In the genomic region with DNA sequence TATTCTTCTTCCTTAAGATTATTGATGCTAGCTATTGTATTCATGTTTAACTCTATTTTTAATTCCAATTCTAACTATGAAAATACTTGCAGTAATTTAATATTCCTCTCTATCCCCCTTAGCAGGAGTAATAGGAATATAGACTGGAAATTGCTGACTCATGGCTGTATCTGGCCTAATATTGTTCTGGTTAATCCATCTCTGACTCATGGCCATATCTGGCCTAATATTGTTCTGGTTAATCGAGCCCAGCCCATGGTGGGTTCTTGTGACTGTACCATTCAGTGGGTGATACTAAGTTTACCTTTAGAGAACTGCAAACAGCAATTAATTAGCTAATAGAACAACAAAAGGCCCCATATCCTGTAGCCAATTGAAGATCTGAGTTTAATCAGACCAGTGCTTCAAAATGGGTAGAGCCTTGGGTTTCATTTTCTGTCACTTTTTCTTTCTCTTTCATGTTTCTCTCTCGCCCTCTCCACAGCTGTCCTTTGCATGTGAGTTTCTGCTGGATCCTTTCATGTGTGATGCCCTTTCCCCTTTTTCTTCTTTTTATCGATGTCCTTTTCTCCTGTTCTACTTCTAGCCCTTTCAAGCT, we compare ENCODE assay signal across 2 cellular contexts.
TF ChIP-seq lines count a peak whose summit lies in the region.

No MANE protein-coding gene starts in this region.

TF ChIP-seq in IMR-90, 13 proteins besides CTCF, POLR2A, EP300 and RAD21 (continued from another document):
- TF ChIP-seq, protein P1, sequence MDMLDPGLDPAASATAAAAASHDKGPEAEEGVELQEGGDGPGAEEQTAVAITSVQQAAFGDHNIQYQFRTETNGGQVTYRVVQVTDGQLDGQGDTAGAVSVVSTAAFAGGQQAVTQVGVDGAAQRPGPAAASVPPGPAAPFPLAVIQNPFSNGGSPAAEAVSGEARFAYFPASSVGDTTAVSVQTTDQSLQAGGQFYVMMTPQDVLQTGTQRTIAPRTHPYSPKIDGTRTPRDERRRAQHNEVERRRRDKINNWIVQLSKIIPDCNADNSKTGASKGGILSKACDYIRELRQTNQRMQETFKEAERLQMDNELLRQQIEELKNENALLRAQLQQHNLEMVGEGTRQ (IDR thresholded peaks at IDR 0.05; ENCODE audit: low read depth, low read length), result no peak
- TF ChIP-seq CHD1 (IDR thresholded peaks at IDR 0.05; ENCODE audit: low read depth, low read length) (no peak), MAFK (IDR thresholded peaks at IDR 0.05; ENCODE audit: low read depth, low read length) (peak; percentile 24; the same call in 1 of the 2 replicates)

TF ChIP-seq in GM23338, 12 proteins besides CTCF, POLR2A, EP300 and RAD21:
- TF ChIP-seq, protein P2, sequence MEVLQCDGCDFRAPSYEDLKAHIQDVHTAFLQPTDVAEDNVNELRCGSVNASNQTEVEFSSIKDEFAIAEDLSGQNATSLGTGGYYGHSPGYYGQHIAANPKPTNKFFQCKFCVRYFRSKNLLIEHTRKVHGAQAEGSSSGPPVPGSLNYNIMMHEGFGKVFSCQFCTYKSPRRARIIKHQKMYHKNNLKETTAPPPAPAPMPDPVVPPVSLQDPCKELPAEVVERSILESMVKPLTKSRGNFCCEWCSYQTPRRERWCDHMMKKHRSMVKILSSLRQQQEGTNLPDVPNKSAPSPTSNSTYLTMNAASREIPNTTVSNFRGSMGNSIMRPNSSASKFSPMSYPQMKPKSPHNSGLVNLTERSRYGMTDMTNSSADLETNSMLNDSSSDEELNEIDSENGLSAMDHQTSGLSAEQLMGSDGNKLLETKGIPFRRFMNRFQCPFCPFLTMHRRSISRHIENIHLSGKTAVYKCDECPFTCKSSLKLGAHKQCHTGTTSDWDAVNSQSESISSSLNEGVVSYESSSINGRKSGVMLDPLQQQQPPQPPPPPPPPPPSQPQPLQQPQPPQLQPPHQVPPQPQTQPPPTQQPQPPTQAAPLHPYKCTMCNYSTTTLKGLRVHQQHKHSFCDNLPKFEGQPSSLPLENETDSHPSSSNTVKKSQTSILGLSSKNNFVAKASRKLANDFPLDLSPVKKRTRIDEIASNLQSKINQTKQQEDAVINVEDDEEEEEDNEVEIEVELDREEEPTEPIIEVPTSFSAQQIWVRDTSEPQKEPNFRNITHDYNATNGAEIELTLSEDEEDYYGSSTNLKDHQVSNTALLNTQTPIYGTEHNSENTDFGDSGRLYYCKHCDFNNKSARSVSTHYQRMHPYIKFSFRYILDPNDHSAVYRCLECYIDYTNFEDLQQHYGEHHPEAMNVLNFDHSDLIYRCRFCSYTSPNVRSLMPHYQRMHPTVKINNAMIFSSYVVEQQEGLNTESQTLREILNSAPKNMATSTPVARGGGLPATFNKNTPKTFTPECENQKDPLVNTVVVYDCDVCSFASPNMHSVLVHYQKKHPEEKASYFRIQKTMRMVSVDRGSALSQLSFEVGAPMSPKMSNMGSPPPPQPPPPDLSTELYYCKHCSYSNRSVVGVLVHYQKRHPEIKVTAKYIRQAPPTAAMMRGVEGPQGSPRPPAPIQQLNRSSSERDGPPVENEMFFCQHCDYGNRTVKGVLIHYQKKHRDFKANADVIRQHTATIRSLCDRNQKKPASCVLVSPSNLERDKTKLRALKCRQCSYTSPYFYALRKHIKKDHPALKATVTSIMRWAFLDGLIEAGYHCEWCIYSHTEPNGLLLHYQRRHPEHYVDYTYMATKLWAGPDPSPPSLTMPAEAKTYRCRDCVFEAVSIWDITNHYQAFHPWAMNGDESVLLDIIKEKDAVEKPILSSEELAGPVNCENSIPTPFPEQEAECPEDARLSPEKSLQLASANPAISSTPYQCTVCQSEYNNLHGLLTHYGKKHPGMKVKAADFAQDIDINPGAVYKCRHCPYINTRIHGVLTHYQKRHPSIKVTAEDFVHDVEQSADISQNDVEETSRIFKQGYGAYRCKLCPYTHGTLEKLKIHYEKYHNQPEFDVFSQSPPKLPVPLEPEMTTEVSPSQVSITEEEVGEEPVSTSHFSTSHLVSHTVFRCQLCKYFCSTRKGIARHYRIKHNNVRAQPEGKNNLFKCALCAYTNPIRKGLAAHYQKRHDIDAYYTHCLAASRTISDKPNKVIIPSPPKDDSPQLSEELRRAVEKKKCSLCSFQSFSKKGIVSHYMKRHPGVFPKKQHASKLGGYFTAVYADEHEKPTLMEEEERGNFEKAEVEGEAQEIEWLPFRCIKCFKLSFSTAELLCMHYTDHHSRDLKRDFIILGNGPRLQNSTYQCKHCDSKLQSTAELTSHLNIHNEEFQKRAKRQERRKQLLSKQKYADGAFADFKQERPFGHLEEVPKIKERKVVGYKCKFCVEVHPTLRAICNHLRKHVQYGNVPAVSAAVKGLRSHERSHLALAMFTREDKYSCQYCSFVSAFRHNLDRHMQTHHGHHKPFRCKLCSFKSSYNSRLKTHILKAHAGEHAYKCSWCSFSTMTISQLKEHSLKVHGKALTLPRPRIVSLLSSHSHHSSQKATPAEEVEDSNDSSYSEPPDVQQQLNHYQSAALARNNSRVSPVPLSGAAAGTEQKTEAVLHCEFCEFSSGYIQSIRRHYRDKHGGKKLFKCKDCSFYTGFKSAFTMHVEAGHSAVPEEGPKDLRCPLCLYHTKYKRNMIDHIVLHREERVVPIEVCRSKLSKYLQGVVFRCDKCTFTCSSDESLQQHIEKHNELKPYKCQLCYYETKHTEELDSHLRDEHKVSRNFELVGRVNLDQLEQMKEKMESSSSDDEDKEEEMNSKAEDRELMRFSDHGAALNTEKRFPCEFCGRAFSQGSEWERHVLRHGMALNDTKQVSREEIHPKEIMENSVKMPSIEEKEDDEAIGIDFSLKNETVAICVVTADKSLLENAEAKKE (CRISPR knock-in tag; IDR thresholded peaks at IDR 0.05), result no peak
- TF ChIP-seq JUNB (IDR thresholded peaks at IDR 0.05; ENCODE audit: unreplicated experiment) (no peak), NANOG (IDR thresholded peaks at IDR 0.05; ENCODE audit: borderline replicate concordance) (no peak), EZH2phosphoT487 (IDR thresholded peaks at IDR 0.05; ENCODE audit: unreplicated experiment) (no peak)
- TF ChIP-seq, protein P3, sequence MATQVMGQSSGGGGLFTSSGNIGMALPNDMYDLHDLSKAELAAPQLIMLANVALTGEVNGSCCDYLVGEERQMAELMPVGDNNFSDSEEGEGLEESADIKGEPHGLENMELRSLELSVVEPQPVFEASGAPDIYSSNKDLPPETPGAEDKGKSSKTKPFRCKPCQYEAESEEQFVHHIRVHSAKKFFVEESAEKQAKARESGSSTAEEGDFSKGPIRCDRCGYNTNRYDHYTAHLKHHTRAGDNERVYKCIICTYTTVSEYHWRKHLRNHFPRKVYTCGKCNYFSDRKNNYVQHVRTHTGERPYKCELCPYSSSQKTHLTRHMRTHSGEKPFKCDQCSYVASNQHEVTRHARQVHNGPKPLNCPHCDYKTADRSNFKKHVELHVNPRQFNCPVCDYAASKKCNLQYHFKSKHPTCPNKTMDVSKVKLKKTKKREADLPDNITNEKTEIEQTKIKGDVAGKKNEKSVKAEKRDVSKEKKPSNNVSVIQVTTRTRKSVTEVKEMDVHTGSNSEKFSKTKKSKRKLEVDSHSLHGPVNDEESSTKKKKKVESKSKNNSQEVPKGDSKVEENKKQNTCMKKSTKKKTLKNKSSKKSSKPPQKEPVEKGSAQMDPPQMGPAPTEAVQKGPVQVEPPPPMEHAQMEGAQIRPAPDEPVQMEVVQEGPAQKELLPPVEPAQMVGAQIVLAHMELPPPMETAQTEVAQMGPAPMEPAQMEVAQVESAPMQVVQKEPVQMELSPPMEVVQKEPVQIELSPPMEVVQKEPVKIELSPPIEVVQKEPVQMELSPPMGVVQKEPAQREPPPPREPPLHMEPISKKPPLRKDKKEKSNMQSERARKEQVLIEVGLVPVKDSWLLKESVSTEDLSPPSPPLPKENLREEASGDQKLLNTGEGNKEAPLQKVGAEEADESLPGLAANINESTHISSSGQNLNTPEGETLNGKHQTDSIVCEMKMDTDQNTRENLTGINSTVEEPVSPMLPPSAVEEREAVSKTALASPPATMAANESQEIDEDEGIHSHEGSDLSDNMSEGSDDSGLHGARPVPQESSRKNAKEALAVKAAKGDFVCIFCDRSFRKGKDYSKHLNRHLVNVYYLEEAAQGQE (IDR thresholded peaks at IDR 0.05; ENCODE audit: unreplicated experiment), result no peak
